17 cellular contexts compared by ENCODE assay signal in the genomic region with DNA sequence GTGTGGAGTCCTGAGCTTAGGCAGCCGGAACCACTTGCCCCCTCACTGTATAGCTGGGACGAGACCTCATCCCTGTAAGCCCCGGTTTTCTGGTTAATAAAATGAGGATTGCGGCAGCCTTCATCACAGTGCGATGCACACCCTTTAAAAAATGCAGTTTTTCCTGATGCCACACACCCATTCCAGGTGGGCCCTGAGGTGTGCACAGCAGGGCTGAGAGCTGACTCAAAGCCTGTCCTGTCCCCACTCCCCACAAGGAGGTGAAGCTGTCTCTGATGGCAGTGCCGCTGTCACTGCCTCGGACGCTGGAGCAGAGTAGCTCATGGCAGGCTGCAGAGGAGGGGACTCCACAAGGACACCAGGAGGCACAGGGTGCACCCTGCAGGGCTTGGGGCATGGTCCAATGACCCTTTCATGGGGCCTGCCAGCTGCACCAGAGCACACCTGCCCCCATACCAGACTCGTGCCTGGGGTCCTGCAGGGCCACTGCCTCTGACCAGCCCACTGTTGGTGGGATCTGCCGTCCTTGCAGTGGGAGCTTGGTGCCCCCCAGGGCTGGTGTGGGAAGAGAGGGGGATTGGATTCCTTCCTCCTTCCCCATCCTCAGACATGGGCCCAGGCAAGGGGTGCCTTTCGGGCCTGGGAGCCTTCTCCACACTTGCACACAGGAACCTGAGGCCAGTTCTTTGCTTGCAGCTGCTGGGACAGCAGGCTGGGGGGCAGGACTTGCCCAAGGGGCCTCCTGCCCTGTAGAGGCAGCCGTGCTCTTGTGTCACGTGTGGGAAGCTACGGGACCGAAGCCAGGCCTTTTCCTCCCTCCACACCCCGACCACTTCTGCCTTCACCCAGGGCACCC. TPM values are rescaled to one million over a fixed set of nuclear protein-coding genes. Genes with fewer than 3 reads are reported as not detected.
DNase-seq lines count a peak whose midpoint lies in the region; ATAC-seq and TF ChIP-seq lines count a peak whose summit lies in the region.
"Had no signal": no experiment of that assay in that cellular context is flagged by ENCODE, and none has a peak within 500 bp of the region (broad histone marks: within the 10 kb centered on the region; RNA-seq: fewer than 3 reads in every experiment).

No MANE protein-coding gene starts in this region.

- H2BK12ac ChIP-seq in mesenchymal stem cell (ENCODE audit: low read length in 2 of 2) = no peak overlapping the region

- H3K27ac Mint-ChIP-seq in endodermal cell = peak overlapping the region; percentile 35
- H3K27ac Mint-ChIP-seq in immature natural killer cell = no peak overlapping the region
- H3K27ac Mint-ChIP-seq: activated T-helper 17 cell treated with anti-CD3 and anti-CD28 coated beads, Interleukin-2, amount 50 U/mL, for 72 hours; T-helper 17 cell had no signal

- CTCF ChIA-PET in RWPE1 (lab: Yijun Ruan, JAX) = interaction anchor here (0.6 kb wide), 1 partner anchor 268 kb away, joined by 4 read pairs; no protein-coding TSS in a partner anchor

- no peak overlapping the region for H3K23ac ChIP-seq in mesenchymal stem cell (ENCODE audit: low read length in 2 of 2)

- H2BK5ac ChIP-seq in mesenchymal stem cell (ENCODE audit: low read depth, low read length, poor library complexity, severe bottlenecking) = no peak overlapping the region

- H3K4me2 ChIP-seq in smooth muscle cell (no peak overlapping the region), mesenchymal stem cell (ENCODE audit: low read length, poor library complexity, severe bottlenecking) (no peak overlapping the region)

- no peak overlapping the region for H3K4ac ChIP-seq in mesenchymal stem cell (ENCODE audit: low read depth in 1 of 2, low read length in 2 of 2)

- no peak overlapping the region for H3K4me3 ChIP-seq in endodermal cell (ENCODE audit: low read length)
- no peak overlapping the region for H3K4me3 ChIP-seq in lower lobe of right lung
- no peak overlapping the region for H3K4me3 ChIP-seq in smooth muscle cell
- no peak overlapping the region for H3K4me3 ChIP-seq in mesenchymal stem cell (ENCODE audit: insufficient read depth in 1 of 2, low read depth in 1 of 2, low read length in 2 of 2)
- H3K4me3 ChIP-seq: testis had no signal

- H3K79me2 ChIP-seq in smooth muscle cell (ENCODE audit: low read depth) = peaks cover 4% of the 10 kb centered on the region

- no peaks in the 10 kb centered on the region for H3K9me3 ChIP-seq in endodermal cell (ENCODE audit: control insufficient read depth, low read length)
- no peaks in the 10 kb centered on the region for H3K9me3 ChIP-seq in lower lobe of right lung
- H3K9me3 ChIP-seq in smooth muscle cell (replicated peaks; ENCODE audit: low read depth) = no peaks in the 10 kb centered on the region
- H3K9me3 ChIP-seq in mesenchymal stem cell (ENCODE audit: control insufficient read depth, low read length) = no peaks in the 10 kb centered on the region
- H3K9me3 ChIP-seq: testis had no signal

- H3K36me3 ChIP-seq in endodermal cell (ENCODE audit: control insufficient read depth, insufficient read depth, low read length) (no peaks in the 10 kb centered on the region), lower lobe of right lung (no peaks in the 10 kb centered on the region), smooth muscle cell (ENCODE audit: low read depth) (no peaks in the 10 kb centered on the region), mesenchymal stem cell (ENCODE audit: control insufficient read depth in 1 of 2, insufficient read depth in 2 of 2, low read depth in 1 of 2, low read length in 2 of 2) (peaks cover 0 to 31% of the 10 kb centered on the region in 2 experiments)

- no peak overlapping the region for H3K18ac ChIP-seq in mesenchymal stem cell (ENCODE audit: low read depth in 1 of 2, low read length in 2 of 2)

- no peak overlapping the region for H4K91ac ChIP-seq in mesenchymal stem cell (ENCODE audit: low read length)

- no peak overlapping the region for H3K4me3 Mint-ChIP-seq in endodermal cell
- H3K4me3 Mint-ChIP-seq in immature natural killer cell = no peak overlapping the region
- H3K4me3 Mint-ChIP-seq: activated T-helper 17 cell treated with anti-CD3 and anti-CD28 coated beads, Interleukin-2, amount 50 U/mL, for 72 hours; T-helper 17 cell had no signal

- no peak overlapping the region for H3K14ac ChIP-seq in mesenchymal stem cell (ENCODE audit: low read length in 2 of 2)

- peaks cover 90% of the 10 kb centered on the region for H4K20me1 ChIP-seq in smooth muscle cell (ENCODE audit: low read depth)

- peaks cover 19% of the 10 kb centered on the region for H3K27me3 Mint-ChIP-seq in endodermal cell (ENCODE audit: insufficient read depth)
- peaks cover 6 to 9% (median 6%) of the 10 kb centered on the region in 3 donors for H3K27me3 Mint-ChIP-seq in immature natural killer cell (ENCODE audit: low read depth in 3 of 3)

- peak overlapping the region; percentile 76 for H3K27ac ChIP-seq in RWPE1
- H3K27ac ChIP-seq in endodermal cell (ENCODE audit: low read depth, low read length) = no peak overlapping the region
- no peak overlapping the region for H3K27ac ChIP-seq in lower lobe of right lung
- peak overlapping the region; percentile 54 for H3K27ac ChIP-seq in smooth muscle cell (ENCODE audit: low read depth)
- H3K27ac ChIP-seq in mesenchymal stem cell (ENCODE audit: low read length, poor library complexity, severe bottlenecking) = no peak overlapping the region
- H3K27ac ChIP-seq: testis had no signal

- no peak overlapping the region for H2BK15ac ChIP-seq in mesenchymal stem cell (ENCODE audit: low read depth, poor library complexity, severe bottlenecking)

- POLR2A ChIA-PET in RWPE1 (lab: Yijun Ruan, JAX; ENCODE audit: low non-redundant PET) = interaction anchor here (0.5 kb wide), 1 partner anchor 18 kb away, joined by 3 read pairs; no protein-coding TSS in a partner anchor

- peaks cover 15% of the 10 kb centered on the region for H3K4me1 Mint-ChIP-seq in endodermal cell
- H3K4me1 Mint-ChIP-seq in immature natural killer cell = peaks cover 0 to 6% of the 10 kb centered on the region in 2 donors

- WGBS in endodermal cell (ENCODE audit: insufficient coverage in 1 of 2, insufficient read length in 1 of 2), 2 experiments = 80 to 91% methylated on average over 6 to 16 of the region's 16 CpGs
- WGBS in smooth muscle cell (ENCODE audit: low lambda C conversion rate) = 73% methylated on average over 11 of the region's 16 CpGs
- WGBS in mesenchymal stem cell = 88% methylated on average over 16 of the region's 16 CpGs

- H2AK5ac ChIP-seq in mesenchymal stem cell (ENCODE audit: low read length, severe bottlenecking) = no peak overlapping the region

- H2AFZ ChIP-seq in smooth muscle cell (ENCODE audit: low read depth) = no peak overlapping the region
- H2AFZ ChIP-seq in mesenchymal stem cell (ENCODE audit: low read depth, low read length) = no peak overlapping the region

- H3K79me1 ChIP-seq in mesenchymal stem cell (replicated peaks; ENCODE audit: low read length, poor library complexity, severe bottlenecking) = peaks cover 13% of the 10 kb centered on the region

- H3K9me3 Mint-ChIP-seq in endodermal cell (no peaks in the 10 kb centered on the region), immature natural killer cell (peaks cover 0 to 2% (median 0%) of the 10 kb centered on the region in 6 donors)
- H3K9me3 Mint-ChIP-seq: activated T-helper 17 cell treated with anti-CD3 and anti-CD28 coated beads, Interleukin-2, amount 50 U/mL, for 72 hours had no signal

- DNase-seq in RWPE1 (ENCODE audit: low spot score) = no peak
- no peak for DNase-seq in endodermal cell
- DNase-seq in lower lobe of right lung = peak; percentile 30
- DNase-seq in smooth muscle cell (lab: John Stamatoyannopoulos, UW; ENCODE audit: unreplicated experiment) = no peak
- DNase-seq in mesenchymal stem cell = no peak
- DNase-seq in cortex of kidney (lab: John Stamatoyannopoulos, UW) = no peak
- no peak for DNase-seq in immature natural killer cell
- DNase-seq: activated CD4-positive, CD25-positive, alpha-beta regulatory T cell; cerebellar nuclear complex; NCI-H1694 treated with DMSO at 0.1 percent for 48 hours; NCI-H446 treated with DMSO at 0.1 percent for 48 hours; nucleus accumbens; SHP77; small intestine; T-helper 17 cell; testis had no signal

- H3K36me3 Mint-ChIP-seq in endodermal cell (ENCODE audit: low read depth) (peaks cover 5% of the 10 kb centered on the region), immature natural killer cell (no peaks in the 10 kb centered on the region)

- no peak overlapping the region for H4K8ac ChIP-seq in mesenchymal stem cell (ENCODE audit: low read length)

- H3K9ac ChIP-seq in endodermal cell (ENCODE audit: extremely low read depth, low read length, poor library complexity, severe bottlenecking) = peak overlapping the region; percentile 15
- no peak overlapping the region for H3K9ac ChIP-seq in smooth muscle cell (ENCODE audit: low read depth)
- no peak overlapping the region for H3K9ac ChIP-seq in mesenchymal stem cell (ENCODE audit: low read length)

- peaks cover 15% of the 10 kb centered on the region for H3K27me3 ChIP-seq in endodermal cell (ENCODE audit: control insufficient read depth, insufficient read depth, low read length, poor library complexity, severe bottlenecking)
- peaks cover 23% of the 10 kb centered on the region for H3K27me3 ChIP-seq in lower lobe of right lung (ENCODE audit: low read depth)
- peaks cover 24% of the 10 kb centered on the region for H3K27me3 ChIP-seq in smooth muscle cell (ENCODE audit: low read depth)
- peaks cover 10 to 30% of the 10 kb centered on the region in 2 experiments for H3K27me3 ChIP-seq in mesenchymal stem cell (ENCODE audit: control insufficient read depth in 1 of 2, insufficient read depth in 1 of 2, low read length in 2 of 2)
- H3K27me3 ChIP-seq: testis had no signal

- no peak for ATAC-seq in lower lobe of right lung
- ATAC-seq: activated T-helper 17 cell treated with anti-CD3 and anti-CD28 coated beads, Interleukin-2, amount 50 U/mL, for 72 hours; T-helper 17 cell had no signal

- intact Hi-C loops in lower lobe of right lung (cut with DNase I) = no loop called here

- TF ChIP-seq CTCF in RWPE1 (conservative IDR thresholded peaks at IDR 0.05; ENCODE audit: low read depth) (no peak), endodermal cell (conservative IDR thresholded peaks at IDR 0.05) (no peak), lower lobe of right lung (IDR thresholded peaks at IDR 0.05) (no peak), smooth muscle cell (IDR thresholded peaks at IDR 0.05; ENCODE audit: borderline replicate concordance, insufficient read depth, poor library complexity, severe bottlenecking) (no peak)

- no peak overlapping the region for H2BK120ac ChIP-seq in mesenchymal stem cell (ENCODE audit: low read depth, low read length)

- peaks cover 2% of the 10 kb centered on the region for H3F3A ChIP-seq in smooth muscle cell (ENCODE audit: low read depth)

- H3K4me1 ChIP-seq in endodermal cell (ENCODE audit: control insufficient read depth, insufficient read depth, low read length) = peaks cover 10% of the 10 kb centered on the region
- H3K4me1 ChIP-seq in lower lobe of right lung = peaks cover 14% of the 10 kb centered on the region
- peaks cover 40% of the 10 kb centered on the region for H3K4me1 ChIP-seq in smooth muscle cell (ENCODE audit: low read depth)
- peaks cover 35% of the 10 kb centered on the region for H3K4me1 ChIP-seq in mesenchymal stem cell (ENCODE audit: control insufficient read depth, insufficient read depth, low read depth, low read length)

RNA-seq across cellular contexts. Expression of gene GPC1, which starts 22.8 kb away (rescaled TPM):
- total RNA-seq in endodermal cell (10 to 100 TPM; 37.8 to 69.7 TPM), lower lobe of right lung (14.7 TPM), smooth muscle cell (86.4 and 88.9 TPM in 2 replicates)
- 55.9 TPM for polyA plus RNA-seq in endodermal cell (2013, experiment 1 of 2)
- polyA plus RNA-seq in endodermal cell (2013, experiment 2 of 2) = 56.9 TPM
- polyA plus RNA-seq in smooth muscle cell (221 and 236 TPM in 2 replicates), immature natural killer cell (not detected)
- polyA plus RNA-seq in mesenchymal stem cell (2013, experiment 1 of 2) = 65.7 TPM
- polyA plus RNA-seq in mesenchymal stem cell (2013, experiment 2 of 2) = 65.6 TPM

Comparison
In these comparisons a context has a peak if more than half of its experiments do, and no peak if none do; other contexts are left out.
1. H3K27ac ChIP-seq: peak in RWPE1 (single experiment) and smooth muscle cell (single experiment); none in endodermal cell (single experiment), lower lobe of right lung (single experiment) and mesenchymal stem cell (single experiment).